ENCODE assay signal across 8 cellular contexts in genomic region chr11:120564573-120565301, GRCh38. TPM values are rescaled to one million over a fixed set of nuclear protein-coding genes. Genes with fewer than 3 reads are reported as not detected.
DNase-seq lines count a peak whose midpoint lies in the region; ATAC-seq and TF ChIP-seq lines count a peak whose summit lies in the region.

No MANE protein-coding gene starts in this region.

- peaks cover 2% of the 10 kb centered on the region for H3K4me1 Mint-ChIP-seq in activated naive CD8-positive, alpha-beta T cell treated with anti-CD3 and anti-CD28 coated beads, Interleukin-2, amount 10 ng/mL, durations not matched to agents 7 days and 5 days

- TF ChIP-seq CTCF in BE2C (IDR thresholded peaks at IDR 0.05; ENCODE audit: low read depth, low read length): peak; percentile 45

- DNase-seq in BE2C: peak; percentile 81
- peak; percentile 37 for DNase-seq in activated naive CD8-positive, alpha-beta T cell treated with anti-CD3 and anti-CD28 coated beads, Interleukin-2, amount 10 ng/mL, durations not matched to agents 7 days and 5 days
- peak; percentile 70 for DNase-seq in left ventricle myocardium superior
- no peak for DNase-seq in cerebellar nuclear complex (lab: John Stamatoyannopoulos, UW)
- DNase-seq in RPMI8226: no peak

- ATAC-seq in GM18519 (IDR thresholded peaks at IDR 0.05; ENCODE audit: low FRiP score, unreplicated experiment) (peak; percentile 67), HG03159 (IDR thresholded peaks at IDR 0.05; ENCODE audit: unreplicated experiment) (peak; percentile 61), left ventricle myocardium superior (peak; percentile 77)
- peak; percentile 30 for ATAC-seq in activated naive CD8-positive, alpha-beta T cell treated with anti-CD3 and anti-CD28 coated beads, Interleukin-2, amount 10 ng/mL, durations not matched to agents 7 days and 5 days (ENCODE audit: low read depth)

- no peak overlapping the region for H3K27ac Mint-ChIP-seq in activated naive CD8-positive, alpha-beta T cell treated with anti-CD3 and anti-CD28 coated beads, Interleukin-2, amount 10 ng/mL, durations not matched to agents 7 days and 5 days

- H3K4me3 ChIP-seq in BE2C (ENCODE audit: low read depth, low read length) (peak overlapping the region; percentile 72), rectal smooth muscle tissue (ENCODE audit: low read length) (peak overlapping the region; percentile 33)

- intact Hi-C loops in left ventricle myocardium superior (cut with micrococcal nuclease): no loop called here

- peaks cover 58% of the 10 kb centered on the region for H3K27me3 Mint-ChIP-seq in activated naive CD8-positive, alpha-beta T cell treated with anti-CD3 and anti-CD28 coated beads, Interleukin-2, amount 10 ng/mL, durations not matched to agents 7 days and 5 days

- H3K36me3 Mint-ChIP-seq in activated naive CD8-positive, alpha-beta T cell treated with anti-CD3 and anti-CD28 coated beads, Interleukin-2, amount 10 ng/mL, durations not matched to agents 7 days and 5 days: no peaks in the 10 kb centered on the region

- H3K36me3 ChIP-seq in BE2C: no peaks in the 10 kb centered on the region
- H3K36me3 ChIP-seq in rectal smooth muscle tissue (ENCODE audit: control insufficient read depth, insufficient read depth, low read length): no peaks in the 10 kb centered on the region

- no peak overlapping the region for H3K9ac ChIP-seq in rectal smooth muscle tissue (ENCODE audit: low read length)

- POLR2A ChIA-PET in activated naive CD8-positive, alpha-beta T cell treated with anti-CD3 and anti-CD28 coated beads, Interleukin-2, amount 10 ng/mL, durations not matched to agents 7 days and 5 days (lab: Charles Lee): no interaction called here

- H3K9me3 Mint-ChIP-seq in activated naive CD8-positive, alpha-beta T cell treated with anti-CD3 and anti-CD28 coated beads, Interleukin-2, amount 10 ng/mL, durations not matched to agents 7 days and 5 days: no peaks in the 10 kb centered on the region

- no peak overlapping the region for H3K27ac ChIP-seq in rectal smooth muscle tissue (ENCODE audit: low read depth, low read length)

- H3K9me3 ChIP-seq in BE2C: no peaks in the 10 kb centered on the region

- H3K4me3 Mint-ChIP-seq in activated naive CD8-positive, alpha-beta T cell treated with anti-CD3 and anti-CD28 coated beads, Interleukin-2, amount 10 ng/mL, durations not matched to agents 7 days and 5 days: no peak overlapping the region

- H3K4me1 ChIP-seq in BE2C (peaks cover 4% of the 10 kb centered on the region; the same call in 1 of the 2 replicates), rectal smooth muscle tissue (ENCODE audit: control insufficient read depth, insufficient read depth, low read length) (no peaks in the 10 kb centered on the region)

- no peaks in the 10 kb centered on the region for H3K27me3 ChIP-seq in BE2C
- H3K27me3 ChIP-seq in rectal smooth muscle tissue (ENCODE audit: control insufficient read depth, insufficient read depth, low read length): peaks cover 7% of the 10 kb centered on the region

RNA-seq across cellular contexts. Expression of gene GRIK4, which starts 53.2 kb away (rescaled TPM):
- polyA plus RNA-seq in BE2C (2012; ENCODE audit: insufficient read depth, insufficient read length, low read depth): 0.34 TPM
- not detected for total RNA-seq in activated naive CD8-positive, alpha-beta T cell treated with anti-CD3 and anti-CD28 coated beads, Interleukin-2, amount 10 ng/mL, durations not matched to agents 7 days and 5 days
- total RNA-seq in left ventricle myocardium superior: 0.22 TPM

Comparison
In these comparisons a context has a peak if more than half of its experiments do, and no peak if none do; other contexts are left out.
1. DNase-seq: peak in BE2C (single experiment), activated naive CD8-positive, alpha-beta T cell treated with anti-CD3 and anti-CD28 coated beads, Interleukin-2, amount 10 ng/mL, durations not matched to agents 7 days and 5 days (single experiment) and left ventricle myocardium superior (single experiment); none in cerebellar nuclear complex (0 of 2) and RPMI8226 (single experiment).
2. Peak in every context shown above with its lines, with median percentiles within 50 percentile points of each other: ATAC-seq.